14 cellular contexts compared by ENCODE assay signal in the genomic region with DNA sequence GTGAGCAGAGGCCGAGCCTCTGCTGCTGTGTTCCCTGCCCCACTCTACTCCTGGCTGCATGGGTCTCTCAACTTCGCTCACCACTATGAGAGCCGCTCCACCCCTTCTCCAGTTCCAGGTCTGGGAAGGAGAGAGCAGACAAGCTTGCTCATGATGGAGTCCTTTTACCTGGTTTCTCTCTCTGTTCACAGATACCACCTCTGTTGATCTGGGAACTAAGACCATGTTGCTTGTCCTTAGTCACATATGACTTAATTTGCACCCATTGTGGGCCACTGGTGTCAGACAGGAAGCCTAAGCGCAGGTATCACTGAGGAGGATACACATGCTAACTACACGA. TPM values are rescaled to one million over a fixed set of nuclear protein-coding genes. Genes with fewer than 3 reads are reported as not detected.
DNase-seq lines count a peak whose midpoint lies in the region; ATAC-seq and TF ChIP-seq lines count a peak whose summit lies in the region.
"Had no signal": no experiment of that assay in that cellular context is flagged by ENCODE, and none has a peak within 500 bp of the region (broad histone marks: within the 10 kb centered on the region; RNA-seq: fewer than 3 reads in every experiment).

No MANE protein-coding gene starts in this region.

- H3K4me3 Mint-ChIP-seq in MCF 10A (ENCODE audit: unreplicated experiment) = no peak overlapping the region
- H3K4me3 Mint-ChIP-seq: dendritic cell treated with granulocyte-macrophage colony-stimulating factor and Interleukin-4, amounts not matched to agents 40 ng/mL and 50 ng/mL, for 4 days had no signal

- peaks cover 64% of the 10 kb centered on the region for H3F3A ChIP-seq in PC-9 (ENCODE audit: insufficient read depth, low read depth)

- H3K9ac ChIP-seq in iPS-15b (ENCODE audit: low read depth, low read length) = peak overlapping the region; percentile 76

- TF ChIP-seq POLR2A in breast epithelium (IDR thresholded peaks at IDR 0.05) (no peak), thyroid gland (IDR thresholded peaks at IDR 0.05) (no peak)

- H3K9me3 ChIP-seq in breast epithelium = no peaks in the 10 kb centered on the region
- H3K9me3 ChIP-seq in PC-9 (ENCODE audit: insufficient read depth, low read depth) = no peaks in the 10 kb centered on the region
- H3K9me3 ChIP-seq in iPS-15b (ENCODE audit: control insufficient read depth, insufficient read depth, low read length) = no peaks in the 10 kb centered on the region
- no peaks in the 10 kb centered on the region for H3K9me3 ChIP-seq in thyroid gland

- no peaks in the 10 kb centered on the region for H3K79me2 ChIP-seq in PC-9 (ENCODE audit: low read depth)

- no peaks in the 10 kb centered on the region for H4K20me1 ChIP-seq in PC-9 (ENCODE audit: insufficient read depth)

- CTCF ChIA-PET in MCF 10A (lab: Yijun Ruan, JAX) = interaction anchor here (0.6 to 13.5 kb wide), 7 partner anchors 13 to 196 kb away, joined by 3 to 234 read pairs (median 3); no protein-coding TSS in a partner anchor
- CTCF ChIA-PET in PC-9 (lab: Charles Lee) = interaction anchor here (1.5 kb wide), 1 partner anchor 76 kb away, joined by 7 read pairs; no protein-coding TSS in a partner anchor

- BruUV-seq in MCF 10A (replicated peaks; lab: Mats Ljungman, UMichigan) = no TSS peak
- BruUV-seq in PC-9 (replicated peaks; lab: Mats Ljungman, UMichigan) = no TSS peak

- H3K4me3 ChIP-seq in breast epithelium = no peak overlapping the region
- H3K4me3 ChIP-seq in PC-9 = no peak overlapping the region; the same call in 1 of the 2 replicates
- H3K4me3 ChIP-seq in iPS-15b (ENCODE audit: low read depth, low read length) = no peak overlapping the region
- H3K4me3 ChIP-seq in thyroid gland (replicated peaks in 1 of 3) = no peak overlapping the region

- peak overlapping the region; percentile 63 for H3K4me2 ChIP-seq in PC-9

- ATAC-seq in GM19467 (IDR thresholded peaks at IDR 0.05; ENCODE audit: unreplicated experiment) = no peak
- ATAC-seq: sciatic nerve had no signal

- H3K27me3 Mint-ChIP-seq in MCF 10A (ENCODE audit: insufficient read depth, unreplicated experiment) = no peaks in the 10 kb centered on the region
- H3K27me3 Mint-ChIP-seq: dendritic cell treated with granulocyte-macrophage colony-stimulating factor and Interleukin-4, amounts not matched to agents 40 ng/mL and 50 ng/mL, for 4 days had no signal

- H3K4me1 Mint-ChIP-seq in MCF 10A (ENCODE audit: insufficient read depth, unreplicated experiment) = peaks cover 11% of the 10 kb centered on the region

- DNase-seq in MCF 10A (ENCODE audit: unreplicated experiment) = no peak
- DNase-seq in breast epithelium (ENCODE audit: low spot score in 2 of 2) = no peak
- DNase-seq in PC-9 = no peak
- no peak for DNase-seq in thyroid gland
- no peak for DNase-seq in KG1 (lab: John Stamatoyannopoulos, UW)
- no peak for DNase-seq in D341Med (ENCODE audit: low spot score)
- DNase-seq: activated CD4-positive, alpha-beta T cell treated with anti-CD3 and anti-CD28 coated beads, Interleukin-2, amount 50 U/mL, for 4 hours; C1 segment of cervical spinal cord; KBM-7; NCI-H1694 had no signal

- no peaks in the 10 kb centered on the region for H3K27me3 ChIP-seq in breast epithelium
- H3K27me3 ChIP-seq in PC-9 (ENCODE audit: insufficient read depth, low read depth) = no peaks in the 10 kb centered on the region
- no peaks in the 10 kb centered on the region for H3K27me3 ChIP-seq in iPS-15b (ENCODE audit: control insufficient read depth, insufficient read depth, low read length)
- H3K27me3 ChIP-seq in thyroid gland = no peaks in the 10 kb centered on the region

- no peaks in the 10 kb centered on the region for H3K9me2 ChIP-seq in PC-9 (ENCODE audit: insufficient read depth)

- H3K36me3 ChIP-seq in breast epithelium (peaks cover under 1% of the 10 kb centered on the region), PC-9 (ENCODE audit: low read depth) (no peaks in the 10 kb centered on the region), iPS-15b (ENCODE audit: control insufficient read depth, insufficient read depth, low read length) (peaks cover 52% of the 10 kb centered on the region), thyroid gland (peaks cover 6 to 7% of the 10 kb centered on the region in 2 donors)

- no peak overlapping the region for H3K27ac ChIP-seq in breast epithelium
- peak overlapping the region; percentile 89 for H3K27ac ChIP-seq in PC-9
- H3K27ac ChIP-seq in thyroid gland = peak overlapping the region; percentile 79 to 97 (median 88)

- intact Hi-C loops in MCF 10A (cut with micrococcal nuclease) (no loop called here), breast epithelium (cut with DNase I; ENCODE audit: low total_unique reads) (loop anchor here (10.0 kb wide), 1 partner anchor 158 kb away; no protein-coding TSS in a partner anchor), PC-9 (cut with micrococcal nuclease; ENCODE audit: unreplicated experiment) (loop anchor here (1.0 to 2.0 kb wide), 4 partner anchors 68 to 698 kb away; no protein-coding TSS in a partner anchor), thyroid gland (cut with DNase I) (loop anchor here (10.0 kb wide), 1 partner anchor 72 kb away; no protein-coding TSS in a partner anchor)

- H3K36me3 Mint-ChIP-seq in MCF 10A (ENCODE audit: insufficient read depth, unreplicated experiment) = no peaks in the 10 kb centered on the region

- POLR2A ChIA-PET in MCF 10A (lab: Yijun Ruan, JAX) (interaction anchor here (0.7 kb wide), 2 partner anchors 8 to 20 kb away, joined by 3 read pairs; no protein-coding TSS in a partner anchor), PC-9 (lab: Charles Lee; ENCODE audit: unreplicated experiment) (interaction anchor here (0.6 to 1.1 kb wide), 4 partner anchors 77 to 216 kb away, joined by 4 to 13 read pairs (median 6); no protein-coding TSS in a partner anchor)

- 55 to 70% methylated on average over 5 of the region's 5 CpGs for WGBS in thyroid gland, 2 donors

- no peaks in the 10 kb centered on the region for H3K9me3 Mint-ChIP-seq in MCF 10A (ENCODE audit: unreplicated experiment)
- H3K9me3 Mint-ChIP-seq: dendritic cell treated with granulocyte-macrophage colony-stimulating factor and Interleukin-4, amounts not matched to agents 40 ng/mL and 50 ng/mL, for 4 days had no signal

- TF ChIP-seq CTCF in MCF 10A (IDR thresholded peaks at IDR 0.05; ENCODE audit: unreplicated experiment) (no peak), breast epithelium (IDR thresholded peaks at IDR 0.05) (no peak), PC-9 (conservative IDR thresholded peaks at IDR 0.05) (no peak), thyroid gland (IDR thresholded peaks at IDR 0.05) (no peak)

- H3K4me1 ChIP-seq in breast epithelium = no peaks in the 10 kb centered on the region
- H3K4me1 ChIP-seq in PC-9 (replicated peaks; ENCODE audit: insufficient read depth) = peaks cover 44% of the 10 kb centered on the region
- H3K4me1 ChIP-seq in iPS-15b (ENCODE audit: control insufficient read depth, insufficient read depth, low read length) = peaks cover 12% of the 10 kb centered on the region
- peaks cover 24 to 33% of the 10 kb centered on the region in 2 donors for H3K4me1 ChIP-seq in thyroid gland

- H3K27ac Mint-ChIP-seq in MCF 10A (ENCODE audit: low read depth, unreplicated experiment) = peak overlapping the region; percentile 67
- H3K27ac Mint-ChIP-seq: dendritic cell treated with granulocyte-macrophage colony-stimulating factor and Interleukin-4, amounts not matched to agents 40 ng/mL and 50 ng/mL, for 4 days had no signal

- H2AFZ ChIP-seq in PC-9 = peak overlapping the region; percentile 54

RNA-seq across cellular contexts. Expression of a gene that starts 26.8 kb away (rescaled TPM):
- total RNA-seq in MCF 10A (2022) (26.2 and 35.0 TPM in 2 replicates), breast epithelium (10 to 100 TPM; 16.4 to 23.3 (median 16.8) TPM), PC-9 (2021) (71.7 and 115 TPM in 2 replicates), thyroid gland (10 to 100 TPM; 16.7 to 34.7 (median 25.1) TPM)

RNA-seq across cellular contexts. Expression of a gene that starts 45.9 kb away (rescaled TPM):
- total RNA-seq in MCF 10A (2022) (1.9 and 2.5 TPM in 2 replicates), breast epithelium (10 to 100 TPM; 11.5 to 38.6 (median 21.3) TPM), PC-9 (2021) (18.4 and 23.7 TPM in 2 replicates), thyroid gland (10 to 100 TPM in 1 of 4 donors, 1 to 10 TPM in 3; 5.2 to 13.0 (median 6.9) TPM)

Comparison
In these comparisons a context has a peak if more than half of its experiments do, and no peak if none do; other contexts are left out.
1. H3K27ac ChIP-seq: peak in PC-9 (single experiment) and thyroid gland (3 of 3); none in breast epithelium (0 of 2).